ENCODE assay signal across 8 cellular contexts in the genomic region with DNA sequence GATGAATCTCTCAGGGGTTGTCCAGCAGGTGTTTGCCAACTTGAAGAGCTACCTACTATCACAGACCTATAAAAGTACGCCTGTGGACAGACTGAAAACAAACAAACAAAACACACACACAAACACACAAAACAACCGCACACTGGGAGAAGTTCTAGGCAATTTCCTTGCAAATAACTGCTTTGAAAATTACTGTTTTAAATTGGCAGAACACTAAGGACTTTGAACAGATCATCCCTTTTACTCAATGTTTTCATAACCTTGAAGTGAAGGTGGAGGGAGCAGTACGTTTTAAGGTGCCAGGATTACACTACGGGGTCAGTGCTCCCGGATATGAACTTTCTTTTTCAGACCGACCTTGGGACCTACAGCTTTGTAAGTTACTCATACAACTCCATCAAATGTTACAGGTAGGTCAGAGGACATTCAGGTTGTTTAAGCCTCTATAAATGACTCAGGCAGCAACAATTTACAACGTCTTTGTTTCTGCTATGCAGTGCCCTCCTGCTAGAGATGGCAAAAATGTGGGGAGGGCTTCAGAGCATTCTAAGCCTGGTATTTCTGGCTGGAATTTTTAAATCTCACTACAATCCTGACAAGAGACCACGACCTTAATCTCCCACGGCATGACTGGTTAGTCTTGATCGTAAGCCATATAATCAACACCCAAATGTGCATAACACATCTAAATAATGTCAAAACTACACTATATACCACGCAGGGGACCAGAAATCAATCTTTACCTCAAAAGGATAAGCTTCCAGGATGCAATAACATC. TPM values are rescaled to one million over a fixed set of nuclear protein-coding genes. Genes with fewer than 3 reads are reported as not detected.
DNase-seq lines count a peak whose midpoint lies in the region; ATAC-seq and TF ChIP-seq lines count a peak whose summit lies in the region.

No MANE protein-coding gene starts in this region.

- H3K36me3 ChIP-seq in ES-I3 (ENCODE audit: insufficient read depth, low read length): peaks cover 23% of the 10 kb centered on the region
- H3K36me3 ChIP-seq in OCI-LY1 (ENCODE audit: insufficient read depth, low read length): peaks cover 28% of the 10 kb centered on the region

- no peaks in the 10 kb centered on the region for H3K9me3 ChIP-seq in ES-I3 (ENCODE audit: control insufficient read depth, insufficient read depth, low read length)
- no peaks in the 10 kb centered on the region for H3K9me3 ChIP-seq in OCI-LY1 (ENCODE audit: low read length)

- H3K27ac ChIP-seq in OCI-LY1 (ENCODE audit: low read depth, low read length, poor library complexity, severe bottlenecking): no peak overlapping the region
- H3K27ac ChIP-seq in dorsolateral prefrontal cortex: peak overlapping the region; percentile 86 to 99 (median 97)

- TF ChIP-seq CTCF in OCI-LY1 (IDR thresholded peaks at IDR 0.05; ENCODE audit: low read length) (no peak), dorsolateral prefrontal cortex (IDR thresholded peaks at IDR 0.05 in 54 of 56, conservative IDR thresholded peaks at IDR 0.05 in 2 of 56; ENCODE audit: low read depth in 1 of 56, partially characterized antibody in 56 of 56) (no peak)

- peak overlapping the region; percentile 91 for H3K4me2 ChIP-seq in OCI-LY1 (ENCODE audit: low read length)

- H3K27me3 Mint-ChIP-seq in naive thymus-derived CD8-positive, alpha-beta T cell: no peaks in the 10 kb centered on the region

- H3K9ac ChIP-seq in ES-I3 (ENCODE audit: low read depth, low read length): peak overlapping the region; percentile 97
- peak overlapping the region; percentile 73 for H3K9ac ChIP-seq in OCI-LY1 (ENCODE audit: low read length)

- 0 out of 2 replicates have a peak, but pooled peaks cover under 1% of the 10 kb centered on the region for H4K20me1 ChIP-seq in OCI-LY1 (ENCODE audit: insufficient read depth, low read length)

- H3K4me3 ChIP-seq in OCI-LY1 (ENCODE audit: low read depth, low read length, poor library complexity, severe bottlenecking): peak overlapping the region; percentile 99
- H3K4me3 ChIP-seq in dorsolateral prefrontal cortex: peak overlapping the region; percentile 71 to 99 (median 93)

- no peaks in the 10 kb centered on the region for H3K27me3 ChIP-seq in OCI-LY1 (ENCODE audit: insufficient read depth, low read length)
- no peaks in the 10 kb centered on the region for H3K27me3 ChIP-seq in dorsolateral prefrontal cortex

- no peaks in the 10 kb centered on the region for H3K9me2 ChIP-seq in OCI-LY1 (ENCODE audit: low read depth, low read length)

- H3K4me1 ChIP-seq in ES-I3 (ENCODE audit: insufficient read depth, low read length) (peaks cover 23% of the 10 kb centered on the region), OCI-LY1 (ENCODE audit: insufficient read depth, low read length, severe bottlenecking) (peaks cover 36% of the 10 kb centered on the region)

- peaks cover 33% of the 10 kb centered on the region for H3K79me2 ChIP-seq in OCI-LY1 (ENCODE audit: insufficient read depth, low read length)

- no peaks in the 10 kb centered on the region for H3K9me3 Mint-ChIP-seq in naive thymus-derived CD8-positive, alpha-beta T cell

- no peak for DNase-seq in dorsolateral prefrontal cortex
- no peak for DNase-seq in naive thymus-derived CD8-positive, alpha-beta T cell
- no peak for DNase-seq in SHP77 treated with DMSO at 0.1 percent for 48 hours (lab: John Stamatoyannopoulos, UW)
- DNase-seq in T-helper 9 cell: no peak
- DNase-seq in SK-N-DZ (ENCODE audit: low spot score): no peak

- peaks cover 33 to 57% (median 52%) of the 10 kb centered on the region in 4 donors for H3K4me1 Mint-ChIP-seq in naive thymus-derived CD8-positive, alpha-beta T cell

- no peak overlapping the region for H2AFZ ChIP-seq in OCI-LY1 (ENCODE audit: low read length)

- peak overlapping the region; percentile 86 to 95 (median 90) for H3K4me3 Mint-ChIP-seq in naive thymus-derived CD8-positive, alpha-beta T cell

- H3K36me3 Mint-ChIP-seq in naive thymus-derived CD8-positive, alpha-beta T cell: peaks cover 4 to 26% (median 7%) of the 10 kb centered on the region in 3 donors

- intact Hi-C loops in dorsolateral prefrontal cortex (cut with DNase I): loop anchor here (2.0 to 10.0 kb wide), 3 partner anchors 18 to 590 kb away; a partner anchor contains a TSS

- POLR2A ChIA-PET in naive thymus-derived CD8-positive, alpha-beta T cell (lab: Charles Lee): interaction anchor here (2.3 to 9.9 kb wide), 3 partner anchors 14 to 60 kb away, joined by 10 to 330 read pairs (median 12); a partner anchor contains a TSS

- no peak for ATAC-seq in naive thymus-derived CD8-positive, alpha-beta T cell
- no peak for ATAC-seq in GM18520 (IDR thresholded peaks at IDR 0.05; ENCODE audit: unreplicated experiment)

- no peaks in the 10 kb centered on the region for H3F3A ChIP-seq in OCI-LY1 (ENCODE audit: insufficient read depth, low read length)

- peak overlapping the region; percentile 8 to 95 (median 92) for H3K27ac Mint-ChIP-seq in naive thymus-derived CD8-positive, alpha-beta T cell

RNA-seq across cellular contexts. Expression of a gene that starts 1.4 kb away (rescaled TPM):
- total RNA-seq in dorsolateral prefrontal cortex: 10 to 100 TPM; 41.1 to 97.4 (median 66.6) TPM
- total RNA-seq in naive thymus-derived CD8-positive, alpha-beta T cell: 10 to 100 TPM; 71.2 to 75.6 TPM
- polyA plus RNA-seq in naive thymus-derived CD8-positive, alpha-beta T cell: 10 to 100 TPM; 17.0 to 33.7 (median 21.2) TPM
- 41.2 and 41.8 TPM in 2 replicates for polyA plus RNA-seq in SK-N-DZ (2014; cell fraction: cytosol; rRNA removed)
- polyA plus RNA-seq in SK-N-DZ (2014; cell fraction: nucleus; rRNA removed): 80.9 and 121 TPM in 2 replicates

RNA-seq across cellular contexts. Expression of a gene that starts 59.9 kb away (rescaled TPM):
- total RNA-seq in dorsolateral prefrontal cortex: 10 to 100 TPM in 117 of 120 experiments, 1 to 10 TPM in 3; 8.2 to 25.8 (median 17.1) TPM
- 10 to 100 TPM; 20.8 to 27.1 TPM for total RNA-seq in naive thymus-derived CD8-positive, alpha-beta T cell
- 10 to 100 TPM; 43.6 to 61.7 (median 46.2) TPM for polyA plus RNA-seq in naive thymus-derived CD8-positive, alpha-beta T cell
- 30.7 and 35.9 TPM in 2 replicates for polyA plus RNA-seq in SK-N-DZ (2014; cell fraction: cytosol; rRNA removed)
- polyA plus RNA-seq in SK-N-DZ (2014; cell fraction: nucleus; rRNA removed): 22.6 and 24.1 TPM in 2 replicates
